Comparison of ENCODE assay signal across 16 cellular contexts in the genomic region with DNA sequence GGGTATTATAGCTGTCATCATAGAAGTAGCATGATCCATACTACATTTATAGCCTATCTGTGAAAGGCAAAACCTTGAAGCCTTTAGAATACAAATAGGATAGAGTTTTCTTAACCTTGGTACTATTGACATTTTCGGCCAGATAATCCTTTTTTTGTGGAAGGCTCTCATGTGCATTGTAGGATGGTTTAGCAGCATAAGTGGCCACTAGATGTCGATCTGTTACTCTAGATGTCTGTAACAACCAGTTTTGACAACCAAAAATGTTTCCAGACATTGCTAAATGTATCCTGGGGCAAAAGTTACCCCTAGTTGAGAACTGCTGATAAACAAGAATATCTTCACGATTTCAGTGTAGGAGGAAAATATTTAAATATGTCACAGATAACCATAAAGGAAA.
DNase-seq lines count a peak whose midpoint lies in the region; ATAC-seq, FAIRE-seq and TF ChIP-seq lines count a peak whose summit lies in the region.
"Had no signal": no experiment of that assay in that cellular context is flagged by ENCODE, and none has a peak within 500 bp of the region (broad histone marks: within the 10 kb centered on the region; RNA-seq: fewer than 3 reads in every experiment).

No MANE protein-coding gene starts in this region.

- TF ChIP-seq CTCF in astrocyte (IDR thresholded peaks at IDR 0.05; ENCODE audit: insufficient read depth, low read depth, low read length) (peak; percentile 27), liver (IDR thresholded peaks at IDR 0.05; ENCODE audit: low read depth, low read length, missing input control) (peak; percentile 45)

- H3K9me3 Mint-ChIP-seq in astrocyte (ENCODE audit: unreplicated experiment), result peaks cover 4% of the 10 kb centered on the region

- H3K9ac ChIP-seq in astrocyte (ENCODE audit: low read length), result no peak overlapping the region
- no peak overlapping the region for H3K9ac ChIP-seq in liver (ENCODE audit: low read depth in 1 of 2, low read length in 2 of 2)
- H3K9ac ChIP-seq: GM23248, KMS-11 had no signal

- no peak overlapping the region for H3K4me2 ChIP-seq in astrocyte (ENCODE audit: low read length)
- H3K4me2 ChIP-seq: KMS-11 had no signal

- no peaks in the 10 kb centered on the region for H4K20me1 ChIP-seq in astrocyte (ENCODE audit: insufficient read depth, low read length)

- no peaks in the 10 kb centered on the region for H3K4me1 Mint-ChIP-seq in astrocyte (ENCODE audit: low read depth, unreplicated experiment)

- H3K27ac ChIP-seq in astrocyte (ENCODE audit: low read depth, low read length) (no peak overlapping the region), liver (ENCODE audit: low read depth in 1 of 2, low read length in 2 of 2) (no peak overlapping the region)
- H3K27ac ChIP-seq: GM23248, KMS-11, tibial nerve had no signal

- no peaks in the 10 kb centered on the region for H3K36me3 Mint-ChIP-seq in astrocyte (ENCODE audit: low read depth, unreplicated experiment)

- ATAC-seq in GM21381 (IDR thresholded peaks at IDR 0.05; ENCODE audit: unreplicated experiment) (no peak), HG03175 (IDR thresholded peaks at IDR 0.05; ENCODE audit: unreplicated experiment) (no peak), GM18858 (IDR thresholded peaks at IDR 0.05; ENCODE audit: unreplicated experiment) (no peak)

- 19% methylated on average over 3 of the region's 3 CpGs for WGBS in liver

- FAIRE-seq in astrocyte (lab: Jason Lieb, UNC), result no peak

- no peaks in the 10 kb centered on the region for H3K27me3 ChIP-seq in astrocyte (ENCODE audit: insufficient read depth, low read length)
- H3K27me3 ChIP-seq in liver (ENCODE audit: control insufficient read depth in 4 of 4, insufficient read depth in 4 of 4, low read length in 3 of 4), result no peaks in the 10 kb centered on the region
- H3K27me3 ChIP-seq: tibial nerve had no signal

- no peak overlapping the region for H3K27ac Mint-ChIP-seq in astrocyte (ENCODE audit: unreplicated experiment)

- no peaks in the 10 kb centered on the region for H3K79me2 ChIP-seq in astrocyte (ENCODE audit: insufficient read depth, low read length)

- peak; percentile 65 to 72 for TF ChIP-seq RAD21 in liver (IDR thresholded peaks at IDR 0.05)

- H3K9me3 ChIP-seq in astrocyte (ENCODE audit: insufficient read depth, low read depth, low read length) (peaks cover 3% of the 10 kb centered on the region), liver (ENCODE audit: control insufficient read depth in 4 of 4, low read length in 3 of 4) (peaks cover 0 to 2% (median 0%) of the 10 kb centered on the region in 4 donors)

- H3K27me3 Mint-ChIP-seq in astrocyte (ENCODE audit: low read depth, unreplicated experiment), result no peaks in the 10 kb centered on the region

- H3K36me3 ChIP-seq in astrocyte (ENCODE audit: insufficient read depth, low read length) (no peaks in the 10 kb centered on the region), liver (ENCODE audit: control insufficient read depth in 4 of 4, insufficient read depth in 3 of 4, low read depth in 1 of 4, low read length in 3 of 4) (no peaks in the 10 kb centered on the region)
- H3K36me3 ChIP-seq: tibial nerve had no signal

- no peak overlapping the region for H2AFZ ChIP-seq in astrocyte (ENCODE audit: low read depth, low read length)
- H2AFZ ChIP-seq: GM23248 had no signal

- no peak overlapping the region for H3K4me3 Mint-ChIP-seq in astrocyte (ENCODE audit: unreplicated experiment)

- H3K4me1 ChIP-seq in astrocyte (ENCODE audit: insufficient read depth, low read length) (no peaks in the 10 kb centered on the region), liver (ENCODE audit: control insufficient read depth in 4 of 4, insufficient read depth in 4 of 4, low read length in 3 of 4) (peaks cover 3 to 10% (median 7%) of the 10 kb centered on the region in 4 donors)
- H3K4me1 ChIP-seq: tibial nerve had no signal

- DNase-seq in DMS 273 (lab: John Stamatoyannopoulos, UW; ENCODE audit: unreplicated experiment) (peak; percentile 49), HT-29 (ENCODE audit: low spot score) (peak; percentile 19), astrocyte (ENCODE audit: low read depth) (no peak), dermis blood vessel endothelial cell (no peak)
- DNase-seq: DMS79 treated with DMSO at 0.1 percent for 48 hours; effector memory CD4-positive, alpha-beta T cell; GM23248; NCI-H187 treated with DMSO at 0.1 percent for 48 hours; NK-92 treated with Interleukin-12 subunit alpha and Interleukin-12 subunit beta, amount 100 ng/mL, for 24 hours; stimulated activated CD4-positive, alpha-beta T cell treated with anti-CD3 and anti-CD28 coated beads, Interleukin-1b, Interleukin-23, amount 100 ng/mL, for 48 hours had no signal

- no peak overlapping the region for H3K4me3 ChIP-seq in astrocyte (ENCODE audit: insufficient read depth, low read depth, low read length)
- H3K4me3 ChIP-seq in liver (ENCODE audit: low read depth in 1 of 3, low read length in 3 of 3), result no peak overlapping the region
- H3K4me3 ChIP-seq: GM23248, tibial nerve had no signal

TF ChIP-seq in liver, 16 proteins besides CTCF, POLR2A, EP300 and RAD21:
- TF ChIP-seq HNF4A (conservative IDR thresholded peaks at IDR 0.05), result peak; percentile 15 to 33
- peak; percentile 5 to 16 for TF ChIP-seq RXRA (IDR thresholded peaks at IDR 0.05)
- no peak for TF ChIP-seq HNF4G (IDR thresholded peaks at IDR 0.05)
- no peak for TF ChIP-seq GABPA (IDR thresholded peaks at IDR 0.05 in 1 of 2, conservative IDR thresholded peaks at IDR 0.05 in 1 of 2)
- TF ChIP-seq, protein P1, sequence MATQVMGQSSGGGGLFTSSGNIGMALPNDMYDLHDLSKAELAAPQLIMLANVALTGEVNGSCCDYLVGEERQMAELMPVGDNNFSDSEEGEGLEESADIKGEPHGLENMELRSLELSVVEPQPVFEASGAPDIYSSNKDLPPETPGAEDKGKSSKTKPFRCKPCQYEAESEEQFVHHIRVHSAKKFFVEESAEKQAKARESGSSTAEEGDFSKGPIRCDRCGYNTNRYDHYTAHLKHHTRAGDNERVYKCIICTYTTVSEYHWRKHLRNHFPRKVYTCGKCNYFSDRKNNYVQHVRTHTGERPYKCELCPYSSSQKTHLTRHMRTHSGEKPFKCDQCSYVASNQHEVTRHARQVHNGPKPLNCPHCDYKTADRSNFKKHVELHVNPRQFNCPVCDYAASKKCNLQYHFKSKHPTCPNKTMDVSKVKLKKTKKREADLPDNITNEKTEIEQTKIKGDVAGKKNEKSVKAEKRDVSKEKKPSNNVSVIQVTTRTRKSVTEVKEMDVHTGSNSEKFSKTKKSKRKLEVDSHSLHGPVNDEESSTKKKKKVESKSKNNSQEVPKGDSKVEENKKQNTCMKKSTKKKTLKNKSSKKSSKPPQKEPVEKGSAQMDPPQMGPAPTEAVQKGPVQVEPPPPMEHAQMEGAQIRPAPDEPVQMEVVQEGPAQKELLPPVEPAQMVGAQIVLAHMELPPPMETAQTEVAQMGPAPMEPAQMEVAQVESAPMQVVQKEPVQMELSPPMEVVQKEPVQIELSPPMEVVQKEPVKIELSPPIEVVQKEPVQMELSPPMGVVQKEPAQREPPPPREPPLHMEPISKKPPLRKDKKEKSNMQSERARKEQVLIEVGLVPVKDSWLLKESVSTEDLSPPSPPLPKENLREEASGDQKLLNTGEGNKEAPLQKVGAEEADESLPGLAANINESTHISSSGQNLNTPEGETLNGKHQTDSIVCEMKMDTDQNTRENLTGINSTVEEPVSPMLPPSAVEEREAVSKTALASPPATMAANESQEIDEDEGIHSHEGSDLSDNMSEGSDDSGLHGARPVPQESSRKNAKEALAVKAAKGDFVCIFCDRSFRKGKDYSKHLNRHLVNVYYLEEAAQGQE (IDR thresholded peaks at IDR 0.05), result no peak
- no peak for TF ChIP-seq TAF1 (conservative IDR thresholded peaks at IDR 0.05)
- TF ChIP-seq EGR1 (IDR thresholded peaks at IDR 0.05; ENCODE audit: low read depth in 2 of 2), result no peak
- TF ChIP-seq, protein P2, sequence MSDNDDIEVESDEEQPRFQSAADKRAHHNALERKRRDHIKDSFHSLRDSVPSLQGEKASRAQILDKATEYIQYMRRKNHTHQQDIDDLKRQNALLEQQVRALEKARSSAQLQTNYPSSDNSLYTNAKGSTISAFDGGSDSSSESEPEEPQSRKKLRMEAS (IDR thresholded peaks at IDR 0.05), result no peak
TF ChIP-seq in liver: peak in this region for 2.

Comparison
In these comparisons a context has a peak if more than half of its experiments do, and no peak if none do; other contexts are left out.
1. DNase-seq: peak in DMS 273 (single experiment) and HT-29 (single experiment); none in astrocyte (single experiment) and dermis blood vessel endothelial cell (single experiment).